ENCODE assay signal across 5 cellular contexts in genomic region chr17:18617613-18618012, GRCh38. TPM values are rescaled to one million over a fixed set of nuclear protein-coding genes. Genes with fewer than 3 reads are reported as not detected.
"Had no signal": no experiment of that assay in that cellular context is flagged by ENCODE, and none has a peak within 500 bp of the region (broad histone marks: within the 10 kb centered on the region; RNA-seq: fewer than 3 reads in every experiment).

No MANE protein-coding gene starts in this region.

RNA-seq across cellular contexts. Expression of gene TBC1D28, which starts 26.6 kb away (rescaled TPM):
- total RNA-seq: HepG2, HT-29, HT1080, IMR-90, K562 had no signal
